In the genomic region with DNA sequence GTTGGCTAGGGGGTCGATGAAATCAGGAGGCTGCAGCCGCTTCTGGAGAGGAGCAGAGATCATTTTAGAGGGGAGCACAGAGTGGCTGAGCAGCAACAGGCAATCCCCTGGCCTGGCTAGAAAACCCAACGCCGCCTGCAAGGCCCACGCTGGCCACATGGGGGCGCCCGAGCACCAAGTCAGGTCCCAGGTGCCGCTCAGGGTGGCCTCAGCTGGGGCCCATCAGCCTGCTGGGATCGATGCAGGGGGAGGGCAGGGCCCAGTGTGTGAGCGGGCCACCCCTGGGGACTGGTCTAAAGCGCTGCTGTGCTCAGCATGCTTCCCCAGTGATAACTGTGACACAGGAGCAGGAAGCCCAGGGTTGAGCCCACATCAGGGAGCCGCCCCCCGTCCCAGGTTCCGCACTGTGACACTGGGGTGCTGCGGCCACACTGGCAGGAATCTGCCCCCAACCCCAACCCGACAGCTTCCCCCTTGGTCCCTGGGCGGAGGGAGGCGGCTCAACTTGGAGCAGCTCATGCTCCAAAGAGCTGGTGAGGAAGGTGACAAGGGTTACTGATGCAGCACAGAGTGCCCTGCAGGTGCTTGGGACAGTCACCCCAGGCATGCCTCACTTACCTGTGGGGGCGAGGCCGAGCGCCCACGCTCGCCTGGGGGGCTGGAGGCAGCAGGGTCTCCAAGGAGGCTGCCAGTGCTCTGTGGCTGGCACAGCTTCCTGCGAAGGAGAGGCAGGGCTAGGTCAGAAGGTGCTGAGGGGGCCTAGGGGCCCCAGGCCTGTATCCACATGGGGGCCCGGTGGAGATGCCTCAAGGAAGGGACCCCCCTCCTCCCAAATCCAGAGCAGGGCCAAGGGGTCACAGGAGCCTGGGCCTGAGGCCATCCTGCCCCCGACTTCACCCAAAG, we compare ENCODE assay signal across 8 cellular contexts. TPM values are rescaled to one million over a fixed set of nuclear protein-coding genes. Genes with fewer than 3 reads are reported as not detected.
DNase-seq lines count a peak whose midpoint lies in the region; ATAC-seq and TF ChIP-seq lines count a peak whose summit lies in the region.

No MANE protein-coding gene starts in this region.

- intact Hi-C loops in posterior cingulate gyrus (cut with DNase I) (loop anchor here (10.0 kb wide), 1 partner anchor 394 kb away; no protein-coding TSS in a partner anchor), upper lobe of right lung (cut with DNase I) (loop anchor here (10.0 kb wide), 1 partner anchor 404 kb away; no protein-coding TSS in a partner anchor)

- TF ChIP-seq CTCF in GM10266 (IDR thresholded peaks at IDR 0.05; ENCODE audit: control insufficient read depth, insufficient read depth, low read depth, missing control alignments): peak; percentile 99
- peak; percentile 97 for TF ChIP-seq CTCF in upper lobe of right lung (IDR thresholded peaks at IDR 0.05)

- peak; percentile 82 for TF ChIP-seq RAD21 in Ishikawa (IDR thresholded peaks at IDR 0.05; ENCODE audit: low read depth)

- peaks cover 4% of the 10 kb centered on the region for H3K4me1 ChIP-seq in upper lobe of right lung

- TF ChIP-seq EP300 in Ishikawa (IDR thresholded peaks at IDR 0.05; ENCODE audit: borderline replicate concordance): no peak

- DNase-seq in GM10266 (ENCODE audit: extremely low spot score) (peak; percentile 90), SHP77 (lab: John Stamatoyannopoulos, UW) (peak; percentile 40 to 77), activated gamma-delta T cell (lab: John Stamatoyannopoulos, UW) (peak; percentile 69), germinal center (ENCODE audit: low spot score) (peak; percentile 82), posterior cingulate gyrus (peak; percentile 78 to 98 (median 94)), upper lobe of right lung (peak; percentile 91)

- no peak overlapping the region for H3K27ac ChIP-seq in upper lobe of right lung

- no peak overlapping the region for H3K4me3 ChIP-seq in upper lobe of right lung

- no peaks in the 10 kb centered on the region for H3K9me3 ChIP-seq in upper lobe of right lung

- H3K36me3 ChIP-seq in upper lobe of right lung: peaks cover 56% of the 10 kb centered on the region

- no peaks in the 10 kb centered on the region for H3K27me3 ChIP-seq in upper lobe of right lung

- ATAC-seq in upper lobe of right lung: peak; percentile 90
- ATAC-seq in HG03469 (IDR thresholded peaks at IDR 0.05; ENCODE audit: unreplicated experiment): no peak

TF ChIP-seq in Ishikawa, 13 proteins besides CTCF, POLR2A, EP300 and RAD21:
- TF ChIP-seq, protein P1, sequence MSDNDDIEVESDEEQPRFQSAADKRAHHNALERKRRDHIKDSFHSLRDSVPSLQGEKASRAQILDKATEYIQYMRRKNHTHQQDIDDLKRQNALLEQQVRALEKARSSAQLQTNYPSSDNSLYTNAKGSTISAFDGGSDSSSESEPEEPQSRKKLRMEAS (IDR thresholded peaks at IDR 0.05): no peak
- TF ChIP-seq TEAD4 (IDR thresholded peaks at IDR 0.05): no peak
- no peak for TF ChIP-seq EGR1 (IDR thresholded peaks at IDR 0.05)
- no peak for TF ChIP-seq CREB1 (IDR thresholded peaks at IDR 0.05; ENCODE audit: low read depth)
- TF ChIP-seq CEBPB (IDR thresholded peaks at IDR 0.05): no peak
- TF ChIP-seq NFIC (IDR thresholded peaks at IDR 0.05): no peak
- TF ChIP-seq FOXM1 (IDR thresholded peaks at IDR 0.05; ENCODE audit: borderline replicate concordance, low read depth): no peak
- TF ChIP-seq TCF12 (IDR thresholded peaks at IDR 0.05; ENCODE audit: low read depth): no peak
- TF ChIP-seq, protein P2, sequence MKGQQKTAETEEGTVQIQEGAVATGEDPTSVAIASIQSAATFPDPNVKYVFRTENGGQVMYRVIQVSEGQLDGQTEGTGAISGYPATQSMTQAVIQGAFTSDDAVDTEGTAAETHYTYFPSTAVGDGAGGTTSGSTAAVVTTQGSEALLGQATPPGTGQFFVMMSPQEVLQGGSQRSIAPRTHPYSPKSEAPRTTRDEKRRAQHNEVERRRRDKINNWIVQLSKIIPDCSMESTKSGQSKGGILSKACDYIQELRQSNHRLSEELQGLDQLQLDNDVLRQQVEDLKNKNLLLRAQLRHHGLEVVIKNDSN (IDR thresholded peaks at IDR 0.05): no peak
- TF ChIP-seq ZBTB7A (IDR thresholded peaks at IDR 0.05; ENCODE audit: low read depth): no peak
- TF ChIP-seq TAF1 (IDR thresholded peaks at IDR 0.05; ENCODE audit: low read depth): no peak
- no peak for TF ChIP-seq YY1 (IDR thresholded peaks at IDR 0.05; ENCODE audit: low read depth)
- TF ChIP-seq, protein P3, sequence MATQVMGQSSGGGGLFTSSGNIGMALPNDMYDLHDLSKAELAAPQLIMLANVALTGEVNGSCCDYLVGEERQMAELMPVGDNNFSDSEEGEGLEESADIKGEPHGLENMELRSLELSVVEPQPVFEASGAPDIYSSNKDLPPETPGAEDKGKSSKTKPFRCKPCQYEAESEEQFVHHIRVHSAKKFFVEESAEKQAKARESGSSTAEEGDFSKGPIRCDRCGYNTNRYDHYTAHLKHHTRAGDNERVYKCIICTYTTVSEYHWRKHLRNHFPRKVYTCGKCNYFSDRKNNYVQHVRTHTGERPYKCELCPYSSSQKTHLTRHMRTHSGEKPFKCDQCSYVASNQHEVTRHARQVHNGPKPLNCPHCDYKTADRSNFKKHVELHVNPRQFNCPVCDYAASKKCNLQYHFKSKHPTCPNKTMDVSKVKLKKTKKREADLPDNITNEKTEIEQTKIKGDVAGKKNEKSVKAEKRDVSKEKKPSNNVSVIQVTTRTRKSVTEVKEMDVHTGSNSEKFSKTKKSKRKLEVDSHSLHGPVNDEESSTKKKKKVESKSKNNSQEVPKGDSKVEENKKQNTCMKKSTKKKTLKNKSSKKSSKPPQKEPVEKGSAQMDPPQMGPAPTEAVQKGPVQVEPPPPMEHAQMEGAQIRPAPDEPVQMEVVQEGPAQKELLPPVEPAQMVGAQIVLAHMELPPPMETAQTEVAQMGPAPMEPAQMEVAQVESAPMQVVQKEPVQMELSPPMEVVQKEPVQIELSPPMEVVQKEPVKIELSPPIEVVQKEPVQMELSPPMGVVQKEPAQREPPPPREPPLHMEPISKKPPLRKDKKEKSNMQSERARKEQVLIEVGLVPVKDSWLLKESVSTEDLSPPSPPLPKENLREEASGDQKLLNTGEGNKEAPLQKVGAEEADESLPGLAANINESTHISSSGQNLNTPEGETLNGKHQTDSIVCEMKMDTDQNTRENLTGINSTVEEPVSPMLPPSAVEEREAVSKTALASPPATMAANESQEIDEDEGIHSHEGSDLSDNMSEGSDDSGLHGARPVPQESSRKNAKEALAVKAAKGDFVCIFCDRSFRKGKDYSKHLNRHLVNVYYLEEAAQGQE (IDR thresholded peaks at IDR 0.05; ENCODE audit: low read depth): no peak

RNA-seq across cellular contexts. Expression of a gene that starts 13.3 kb away (rescaled TPM):
- total RNA-seq in upper lobe of right lung: 34.6 TPM

RNA-seq across cellular contexts. Expression of a gene that starts 32.0 kb away (rescaled TPM):
- 57.3 TPM for total RNA-seq in upper lobe of right lung

RNA-seq across cellular contexts. Expression of a gene that starts 53.8 kb away (rescaled TPM):
- 22.7 TPM for total RNA-seq in upper lobe of right lung
